Comparison of ENCODE assay signal across 7 cellular contexts in genomic region chr1:83150479-83150878, GRCh38.
DNase-seq lines count a peak whose midpoint lies in the region; ATAC-seq and TF ChIP-seq lines count a peak whose summit lies in the region.
"Not testable (repeated sequence)": the region's sequence is repeated elsewhere in the genome, so short reads cannot be mapped to it uniquely, and the experiment has no call there.

No MANE protein-coding gene starts in this region.

- peaks cover 0 to 17% (median 0%) of the 10 kb centered on the region in 3 donors for H3K4me1 ChIP-seq in gastroesophageal sphincter
- not testable (repeated sequence) for H3K4me1 ChIP-seq in mesenchymal stem cell (ENCODE audit: control insufficient read depth, insufficient read depth, low read depth, low read length); upper lobe of right lung
- H3K4me1 ChIP-seq in sigmoid colon = peaks cover 0 to 16% (median 8%) of the 10 kb centered on the region in 4 donors

- intact Hi-C loops in sigmoid colon (cut with DNase I); upper lobe of right lung (cut with DNase I): not testable (repeated sequence)

- not testable (repeated sequence) for H2BK5ac ChIP-seq in mesenchymal stem cell (ENCODE audit: low read depth, low read length, poor library complexity, severe bottlenecking)

- not testable (repeated sequence) for H3K36me3 ChIP-seq in gastroesophageal sphincter; mesenchymal stem cell (ENCODE audit: control insufficient read depth in 1 of 2, insufficient read depth in 2 of 2, low read depth in 1 of 2, low read length in 2 of 2); sigmoid colon; upper lobe of right lung

- not testable (repeated sequence) for H2BK15ac ChIP-seq in mesenchymal stem cell (ENCODE audit: low read depth, poor library complexity, severe bottlenecking)

- H3K27ac ChIP-seq in epithelial cell of prostate (peak overlapping the region; percentile 54), gastroesophageal sphincter (peak overlapping the region in 3 of 4 donors; percentile 8 to 61 (median 53)), sigmoid colon (peak overlapping the region; percentile 17 to 77 (median 71)), upper lobe of right lung (peak overlapping the region; percentile 47)
- H3K27ac ChIP-seq in mesenchymal stem cell (ENCODE audit: low read length, poor library complexity, severe bottlenecking) = not testable (repeated sequence)

- H3K4ac ChIP-seq in mesenchymal stem cell (ENCODE audit: low read depth in 1 of 2, low read length in 2 of 2) = not testable (repeated sequence)

- TF ChIP-seq CTCF in astrocyte of the spinal cord (IDR thresholded peaks at IDR 0.05; ENCODE audit: low read depth, low read length); gastroesophageal sphincter (IDR thresholded peaks at IDR 0.05); sigmoid colon (IDR thresholded peaks at IDR 0.05); upper lobe of right lung (IDR thresholded peaks at IDR 0.05): not testable (repeated sequence)

- not testable (repeated sequence) for H3K9ac ChIP-seq in mesenchymal stem cell (ENCODE audit: low read length)

- H4K8ac ChIP-seq in mesenchymal stem cell (ENCODE audit: low read length) = not testable (repeated sequence)

- in situ Hi-C loops in astrocyte of the spinal cord (cut with HindIII; ENCODE audit: low sequenced_read_pairs) = not testable (repeated sequence)

- not testable (repeated sequence) for H3K4me3 ChIP-seq in astrocyte of the spinal cord (ENCODE audit: low read depth, low read length); gastroesophageal sphincter; mesenchymal stem cell (ENCODE audit: insufficient read depth in 1 of 2, low read depth in 1 of 2, low read length in 2 of 2); sigmoid colon; upper lobe of right lung

- TF ChIP-seq EP300 in gastroesophageal sphincter (IDR thresholded peaks at IDR 0.05); sigmoid colon (IDR thresholded peaks at IDR 0.05): not testable (repeated sequence)

- not testable (repeated sequence) for H2BK120ac ChIP-seq in mesenchymal stem cell (ENCODE audit: low read depth, low read length)

- peak overlapping the region in 1 of 2 experiments; percentile 48 for H3K18ac ChIP-seq in mesenchymal stem cell (ENCODE audit: low read depth in 1 of 2, low read length in 2 of 2)

- H3K23ac ChIP-seq in mesenchymal stem cell (ENCODE audit: low read length in 2 of 2) = not testable (repeated sequence)

- not testable (repeated sequence) for H2AFZ ChIP-seq in mesenchymal stem cell (ENCODE audit: low read depth, low read length)

- TF ChIP-seq POLR2A in gastroesophageal sphincter (IDR thresholded peaks at IDR 0.05); sigmoid colon (IDR thresholded peaks at IDR 0.05): not testable (repeated sequence)

- H3K79me1 ChIP-seq in mesenchymal stem cell (replicated peaks; ENCODE audit: low read length, poor library complexity, severe bottlenecking) = not testable (repeated sequence)

- H3K27me3 ChIP-seq in gastroesophageal sphincter; mesenchymal stem cell (ENCODE audit: control insufficient read depth in 1 of 2, insufficient read depth in 1 of 2, low read length in 2 of 2); sigmoid colon; upper lobe of right lung: not testable (repeated sequence)

- peak overlapping the region in 1 of 2 experiments; percentile 42 for H2BK12ac ChIP-seq in mesenchymal stem cell (ENCODE audit: low read length in 2 of 2)

- peak; percentile 55 for ATAC-seq in gastroesophageal sphincter
- ATAC-seq in upper lobe of right lung = not testable (repeated sequence)

- WGBS in gastroesophageal sphincter (ENCODE audit: low coverage in 1 of 2), 2 donors = 34 to 50% methylated on average over 6 of the region's 6 CpGs
- WGBS in mesenchymal stem cell = 86% methylated on average over 6 of the region's 6 CpGs
- WGBS in sigmoid colon, 2 donors = 71 to 75% methylated on average over 6 of the region's 6 CpGs

- H3K4me2 ChIP-seq in mesenchymal stem cell (ENCODE audit: low read length, poor library complexity, severe bottlenecking) = not testable (repeated sequence)

- H3K14ac ChIP-seq in mesenchymal stem cell (ENCODE audit: low read length in 2 of 2) = not testable (repeated sequence)

- H2AK5ac ChIP-seq in mesenchymal stem cell (ENCODE audit: low read length, severe bottlenecking) = not testable (repeated sequence)

- DNase-seq in M059J (ENCODE audit: low read depth) (peak; percentile 10), astrocyte of the spinal cord (ENCODE audit: low read depth, low spot score) (peak; percentile 6), mesenchymal stem cell (peak; percentile 3)
- DNase-seq in epithelial cell of prostate (ENCODE audit: low read depth, low spot score); sigmoid colon; upper lobe of right lung: not testable (repeated sequence)

- not testable (repeated sequence) for H4K91ac ChIP-seq in mesenchymal stem cell (ENCODE audit: low read length)

- not testable (repeated sequence) for H3K9me3 ChIP-seq in gastroesophageal sphincter; mesenchymal stem cell (ENCODE audit: control insufficient read depth, low read length); sigmoid colon; upper lobe of right lung
